ENCODE assay signal across 14 cellular contexts in the genomic region with DNA sequence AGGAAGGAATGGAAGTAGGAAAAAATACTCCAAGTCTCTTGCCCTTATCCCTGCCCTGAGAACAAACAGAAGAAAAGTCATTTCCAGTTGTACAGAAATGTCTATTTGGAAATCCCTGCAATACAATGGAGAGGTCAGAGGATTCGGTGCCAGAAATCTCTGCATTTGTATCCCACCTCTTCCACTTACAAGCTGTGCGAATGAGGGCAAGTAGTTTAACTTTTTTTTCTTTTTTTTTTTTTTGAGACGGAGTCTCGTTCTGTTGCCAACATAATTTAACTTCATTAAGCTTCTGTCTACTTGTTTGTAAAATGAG.
DNase-seq lines count a peak whose midpoint lies in the region; TF ChIP-seq lines count a peak whose summit lies in the region.
"Had no signal": no experiment of that assay in that cellular context is flagged by ENCODE, and none has a peak within 500 bp of the region (broad histone marks: within the 10 kb centered on the region; RNA-seq: fewer than 3 reads in every experiment).

No MANE protein-coding gene starts in this region.

- peaks cover 7% of the 10 kb centered on the region for H3K9me3 Mint-ChIP-seq in activated naive CD4-positive, alpha-beta T cell treated with anti-CD3 and anti-CD28 coated beads, Interleukin-2, amount 10 ng/mL, durations not matched to agents 7 days and 5 days
- no peaks in the 10 kb centered on the region for H3K9me3 Mint-ChIP-seq in CD8-positive, alpha-beta memory T cell

- no peaks in the 10 kb centered on the region for H3K27me3 Mint-ChIP-seq in activated naive CD4-positive, alpha-beta T cell treated with anti-CD3 and anti-CD28 coated beads, Interleukin-2, amount 10 ng/mL, durations not matched to agents 7 days and 5 days
- no peaks in the 10 kb centered on the region for H3K27me3 Mint-ChIP-seq in CD8-positive, alpha-beta memory T cell

- no peak for DNase-seq in activated naive CD4-positive, alpha-beta T cell treated with anti-CD3 and anti-CD28 coated beads, Interleukin-2, amount 10 ng/mL, durations not matched to agents 7 days and 5 days
- DNase-seq in activated naive CD4-positive, alpha-beta T cell treated with Interleukin-2 at 50 U/mL for 16 hours = no peak
- DNase-seq in CD8-positive, alpha-beta memory T cell = no peak
- DNase-seq in dermis blood vessel endothelial cell (peak; percentile 53), pulmonary artery endothelial cell (ENCODE audit: low read depth, low spot score) (peak; percentile 22), retina (no peak), thyroid gland (no peak)
- DNase-seq: DMS79, H7, KBM-7, NCI-H1436 treated with DMSO at 0.1 percent for 48 hours, NCI-H2081, NCI-H774, PC-3 had no signal

- intact Hi-C loops in thyroid gland (cut with DNase I) = no loop called here

- POLR2A ChIA-PET in CD8-positive, alpha-beta memory T cell (lab: Charles Lee) = no interaction called here

- peaks cover 15% of the 10 kb centered on the region for H3K36me3 ChIP-seq in CD8-positive, alpha-beta memory T cell (ENCODE audit: insufficient read depth, low read length)
- H3K36me3 ChIP-seq in thyroid gland = peaks cover 0 to 10% of the 10 kb centered on the region in 2 donors

- TF ChIP-seq POLR2A in thyroid gland (IDR thresholded peaks at IDR 0.05) = no peak

- H3K4me1 Mint-ChIP-seq in activated naive CD4-positive, alpha-beta T cell treated with anti-CD3 and anti-CD28 coated beads, Interleukin-2, amount 10 ng/mL, durations not matched to agents 7 days and 5 days = peaks cover 31% of the 10 kb centered on the region
- H3K4me1 Mint-ChIP-seq in CD8-positive, alpha-beta memory T cell = peaks cover 8 to 20% (median 14%) of the 10 kb centered on the region in 3 donors

- H3K4me3 ChIP-seq in CD8-positive, alpha-beta memory T cell (ENCODE audit: low read length) = no peak overlapping the region
- no peak overlapping the region for H3K4me3 ChIP-seq in thyroid gland (replicated peaks in 1 of 3)

- no peak overlapping the region for H3K27ac ChIP-seq in CD8-positive, alpha-beta memory T cell (ENCODE audit: low read depth, low read length)
- peak overlapping the region in 1 of 3 donors; percentile 65 for H3K27ac ChIP-seq in thyroid gland

- no peak for TF ChIP-seq CTCF in thyroid gland (IDR thresholded peaks at IDR 0.05)

- peak overlapping the region; percentile 61 for H3K27ac Mint-ChIP-seq in activated naive CD4-positive, alpha-beta T cell treated with anti-CD3 and anti-CD28 coated beads, Interleukin-2, amount 10 ng/mL, durations not matched to agents 7 days and 5 days
- H3K27ac Mint-ChIP-seq in CD8-positive, alpha-beta memory T cell = peak overlapping the region in 5 of 8 donors; percentile 12 to 78 (median 35)

- peaks cover 52% of the 10 kb centered on the region for H3K36me3 Mint-ChIP-seq in activated naive CD4-positive, alpha-beta T cell treated with anti-CD3 and anti-CD28 coated beads, Interleukin-2, amount 10 ng/mL, durations not matched to agents 7 days and 5 days
- H3K36me3 Mint-ChIP-seq in CD8-positive, alpha-beta memory T cell = peaks cover 0 to 47% (median 31%) of the 10 kb centered on the region in 3 donors

- WGBS in thyroid gland, 2 donors = 80 to 86% methylated on average over 4 of the region's 4 CpGs

- CTCF ChIA-PET in activated naive CD4-positive, alpha-beta T cell treated with anti-CD3 and anti-CD28 coated beads, Interleukin-2, amount 10 ng/mL, durations not matched to agents 7 days and 5 days (lab: Charles Lee) = interaction anchor here (0.8 to 1.6 kb wide), 2 partner anchors 10 to 53 kb away, joined by 3 to 4 read pairs; no protein-coding TSS in a partner anchor
- CTCF ChIA-PET in CD8-positive, alpha-beta memory T cell (lab: Charles Lee) = interaction anchor here (1.0 kb wide), 1 partner anchor 25 kb away, joined by 3 read pairs; no protein-coding TSS in a partner anchor

- H3K27me3 ChIP-seq in CD8-positive, alpha-beta memory T cell (ENCODE audit: insufficient read depth, low read length, poor library complexity, severe bottlenecking) = no peaks in the 10 kb centered on the region
- H3K27me3 ChIP-seq in thyroid gland = no peaks in the 10 kb centered on the region

- no peaks in the 10 kb centered on the region for H3K9me3 ChIP-seq in CD8-positive, alpha-beta memory T cell (ENCODE audit: low read length)
- H3K9me3 ChIP-seq in thyroid gland = no peaks in the 10 kb centered on the region

- no peak overlapping the region for H3K4me3 Mint-ChIP-seq in activated naive CD4-positive, alpha-beta T cell treated with anti-CD3 and anti-CD28 coated beads, Interleukin-2, amount 10 ng/mL, durations not matched to agents 7 days and 5 days
- H3K4me3 Mint-ChIP-seq in CD8-positive, alpha-beta memory T cell = no peak overlapping the region

- peaks cover 15% of the 10 kb centered on the region for H3K4me1 ChIP-seq in CD8-positive, alpha-beta memory T cell (ENCODE audit: insufficient read depth, low read length)
- H3K4me1 ChIP-seq in thyroid gland = peaks cover 23 to 34% of the 10 kb centered on the region in 2 donors

Comparison
In these comparisons a context has a peak if more than half of its experiments do, and no peak if none do; other contexts are left out.
1. DNase-seq: peak in dermis blood vessel endothelial cell (single experiment) and pulmonary artery endothelial cell (single experiment); none in activated naive CD4-positive, alpha-beta T cell treated with anti-CD3 and anti-CD28 coated beads, Interleukin-2, amount 10 ng/mL, durations not matched to agents 7 days and 5 days (single experiment), activated naive CD4-positive, alpha-beta T cell treated with Interleukin-2 at 50 U/mL for 16 hours (single experiment), CD8-positive, alpha-beta memory T cell (0 of 5), retina (single experiment) and thyroid gland (0 of 2).